19 cellular contexts compared by ENCODE assay signal in the genomic region with DNA sequence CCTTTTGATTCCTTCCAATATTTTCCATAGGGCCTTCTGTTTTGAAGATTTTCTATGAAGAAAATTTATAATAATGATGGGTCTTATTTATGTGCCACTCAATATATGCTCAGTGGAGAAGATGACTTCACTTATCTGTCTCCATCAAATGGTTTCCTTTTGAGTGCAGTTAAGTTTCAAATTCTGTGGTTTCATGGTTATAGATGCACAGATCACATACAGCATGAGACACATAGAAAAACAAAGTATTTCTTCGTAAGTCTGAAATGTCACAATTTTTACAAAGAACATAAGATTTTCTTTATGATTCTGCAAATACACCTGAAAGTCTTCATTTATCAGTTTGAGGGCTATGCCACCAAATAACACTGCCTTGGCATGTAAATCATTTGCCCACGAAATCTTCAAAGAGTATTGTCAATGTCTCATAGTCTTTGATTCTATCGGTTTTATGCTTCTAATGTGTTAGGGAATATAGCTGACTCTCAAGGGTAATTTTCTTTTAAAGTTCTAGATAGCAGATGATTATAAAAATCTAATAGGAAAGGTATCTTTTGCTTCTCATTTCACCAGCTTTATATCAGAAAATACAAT. TPM values are rescaled to one million over a fixed set of nuclear protein-coding genes. Genes with fewer than 3 reads are reported as not detected.
DNase-seq lines count a peak whose midpoint lies in the region; ATAC-seq lines count a peak whose summit lies in the region.
"Had no signal": no experiment of that assay in that cellular context is flagged by ENCODE, and none has a peak within 500 bp of the region (broad histone marks: within the 10 kb centered on the region; RNA-seq: fewer than 3 reads in every experiment).

No MANE protein-coding gene starts in this region.

- H3K27ac Mint-ChIP-seq in activated naive CD4-positive, alpha-beta T cell treated with anti-CD3 and anti-CD28 coated beads, Interleukin-2, amount 50 U/mL, for 72 hours = no peak overlapping the region
- peak overlapping the region; percentile 92 for H3K27ac Mint-ChIP-seq in activated naive CD8-positive, alpha-beta T cell treated with anti-CD3 and anti-CD28 coated beads, Interleukin-2, amount 10 ng/mL, durations not matched to agents 7 days and 5 days

- no peaks in the 10 kb centered on the region for H3K9me3 Mint-ChIP-seq in activated naive CD4-positive, alpha-beta T cell treated with anti-CD3 and anti-CD28 coated beads, Interleukin-2, amount 50 U/mL, for 72 hours
- no peaks in the 10 kb centered on the region for H3K9me3 Mint-ChIP-seq in activated naive CD8-positive, alpha-beta T cell treated with anti-CD3 and anti-CD28 coated beads, Interleukin-2, amount 10 ng/mL, durations not matched to agents 7 days and 5 days

- no peak for DNase-seq in activated CD4-positive, CD25-positive, alpha-beta regulatory T cell treated with anti-CD3 and anti-CD28 coated beads, Interleukin-2, amount 50 U/mL, for 72 hours
- no peak for DNase-seq in activated naive CD4-positive, alpha-beta T cell treated with anti-CD3 and anti-CD28 coated beads, Interleukin-2, amount 50 U/mL, for 72 hours (ENCODE audit: low spot score in 2 of 2)
- DNase-seq in activated naive CD4-positive, alpha-beta T cell treated with anti-CD3 and anti-CD28 coated beads, Interleukin-2, amount 50 U/mL, for 16 hours = no peak
- DNase-seq in activated naive CD8-positive, alpha-beta T cell treated with anti-CD3 and anti-CD28 coated beads, Interleukin-2, amount 10 ng/mL, durations not matched to agents 7 days and 5 days = no peak
- DNase-seq in NOMO-1 (lab: John Stamatoyannopoulos, UW; ENCODE audit: unreplicated experiment in 2 of 2) (no peak), HCEC 1CT (no peak)
- DNase-seq: 8988T, C1 segment of cervical spinal cord, Caco-2, DMS53, IMR-90, MV-4-11, NCI-H1417 treated with DMSO at 0.1 percent for 48 hours, NCI-H2029 treated with DMSO at 0.1 percent for 48 hours, NCI-H510A treated with DMSO at 0.1 percent for 48 hours had no signal

- ATAC-seq in activated CD4-positive, CD25-positive, alpha-beta regulatory T cell treated with anti-CD3 and anti-CD28 coated beads, Interleukin-2, amount 50 U/mL, for 24 hours = peak; percentile 85 to 92
- ATAC-seq in activated naive CD4-positive, alpha-beta T cell treated with anti-CD3 and anti-CD28 coated beads, Interleukin-2, amount 50 U/mL, for 72 hours = peak; percentile 65 to 96
- ATAC-seq in activated naive CD8-positive, alpha-beta T cell treated with anti-CD3 and anti-CD28 coated beads, Interleukin-2, amount 10 ng/mL, durations not matched to agents 7 days and 5 days (ENCODE audit: low read depth) = peak; percentile 91
- ATAC-seq in HG02678 (IDR thresholded peaks at IDR 0.05; ENCODE audit: unreplicated experiment) = no peak
- ATAC-seq: GM12878 had no signal

- H3K27me3 Mint-ChIP-seq in activated naive CD8-positive, alpha-beta T cell treated with anti-CD3 and anti-CD28 coated beads, Interleukin-2, amount 10 ng/mL, durations not matched to agents 7 days and 5 days = no peaks in the 10 kb centered on the region

- no peaks in the 10 kb centered on the region for H3K36me3 Mint-ChIP-seq in activated naive CD4-positive, alpha-beta T cell treated with anti-CD3 and anti-CD28 coated beads, Interleukin-2, amount 50 U/mL, for 72 hours
- peaks cover 6% of the 10 kb centered on the region for H3K36me3 Mint-ChIP-seq in activated naive CD8-positive, alpha-beta T cell treated with anti-CD3 and anti-CD28 coated beads, Interleukin-2, amount 10 ng/mL, durations not matched to agents 7 days and 5 days

- POLR2A ChIA-PET in activated naive CD8-positive, alpha-beta T cell treated with anti-CD3 and anti-CD28 coated beads, Interleukin-2, amount 10 ng/mL, durations not matched to agents 7 days and 5 days (lab: Charles Lee) = interaction anchor here (1.2 to 2.5 kb wide), 3 partner anchors 12 to 75 kb away, joined by 3 to 11 read pairs (median 8); a partner anchor contains a TSS

- peaks cover 44% of the 10 kb centered on the region for H3K4me1 Mint-ChIP-seq in activated naive CD8-positive, alpha-beta T cell treated with anti-CD3 and anti-CD28 coated beads, Interleukin-2, amount 10 ng/mL, durations not matched to agents 7 days and 5 days

- peak overlapping the region; percentile 74 for H3K4me3 Mint-ChIP-seq in activated naive CD8-positive, alpha-beta T cell treated with anti-CD3 and anti-CD28 coated beads, Interleukin-2, amount 10 ng/mL, durations not matched to agents 7 days and 5 days

RNA-seq across cellular contexts. Expression of a gene that starts 14.1 kb away (rescaled TPM):
- total RNA-seq in activated naive CD4-positive, alpha-beta T cell treated with anti-CD3 and anti-CD28 coated beads, Interleukin-2, amount 50 U/mL, for 72 hours = not detected
- 10 to 100 TPM; 10.6 to 12.3 TPM for total RNA-seq in activated naive CD8-positive, alpha-beta T cell treated with anti-CD3 and anti-CD28 coated beads, Interleukin-2, amount 10 ng/mL, durations not matched to agents 7 days and 5 days
- total RNA-seq: Caco-2, GM12878, IMR-90, LHCN-M2 had no signal

Comparison
In these comparisons a context has a peak if more than half of its experiments do, and no peak if none do; other contexts are left out.
1. RNA of a gene that starts 14.1 kb away (total RNA-seq): 10.6 to 12.3 TPM in activated naive CD8-positive, alpha-beta T cell treated with anti-CD3 and anti-CD28 coated beads, Interleukin-2, amount 10 ng/mL, durations not matched to agents 7 days and 5 days; not detected in activated naive CD4-positive, alpha-beta T cell treated with anti-CD3 and anti-CD28 coated beads, Interleukin-2, amount 50 U/mL, for 72 hours; every median in the first group is over 10 times any median in the second.